In genomic region chr18:42670860-42671259, GRCh38 we compare ENCODE assay signal across 6 cellular contexts.
"Had no signal": no experiment of that assay in that cellular context is flagged by ENCODE, and none has a peak within 500 bp of the region (broad histone marks: within the 10 kb centered on the region; RNA-seq: fewer than 3 reads in every experiment).

No MANE protein-coding gene starts in this region.

- FAIRE-seq: HTR-8/SVneo, K562 had no signal

- ATAC-seq: K562 had no signal

- H3K27ac ChIP-seq: HL-60, KMS-11 had no signal

- H3K9ac ChIP-seq: KMS-11 had no signal

- H3K4me2 ChIP-seq: KMS-11 had no signal

- DNase-seq: KBM-7, KG1 had no signal

- H3K4me3 ChIP-seq: K562 had no signal
